8 cellular contexts compared by ENCODE assay signal in the genomic region with DNA sequence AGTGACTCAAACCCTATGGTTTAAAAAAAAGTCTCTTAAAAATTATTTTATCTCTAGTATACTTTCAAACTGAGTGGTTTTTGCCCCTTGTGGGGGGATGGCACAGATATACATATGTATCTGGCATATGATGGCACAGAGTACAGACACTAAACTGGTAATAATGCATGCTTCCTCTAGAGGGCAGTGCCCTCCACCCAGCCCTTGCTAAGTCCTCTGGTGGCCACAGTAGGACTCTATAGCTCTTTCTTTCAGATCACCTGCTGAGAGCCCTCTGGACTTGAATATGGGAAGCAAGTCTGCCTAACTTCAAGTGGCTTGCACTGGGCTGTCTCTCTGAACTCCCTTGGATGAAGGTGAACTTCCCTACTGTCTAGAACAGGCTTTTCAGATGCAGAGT.
DNase-seq lines count a peak whose midpoint lies in the region; ATAC-seq and TF ChIP-seq lines count a peak whose summit lies in the region.

No MANE protein-coding gene starts in this region.

- in situ Hi-C loops in Panc1 (cut with HindIII; ENCODE audit: low pct_unique_long_range_greater_than_20kb, low sequenced_read_pairs), result no loop called here

- H3K9me3 ChIP-seq in BE2C (no peaks in the 10 kb centered on the region), Panc1 (ENCODE audit: control insufficient read depth, insufficient read depth, low read depth, low read length) (no peaks in the 10 kb centered on the region), endodermal cell (ENCODE audit: control insufficient read depth, low read length) (no peaks in the 10 kb centered on the region)

- H3K4me3 ChIP-seq in BE2C (ENCODE audit: low read depth, low read length), result no peak overlapping the region
- no peak overlapping the region for H3K4me3 ChIP-seq in Panc1 (ENCODE audit: low read depth in 2 of 2, low read length in 2 of 2)
- H3K4me3 ChIP-seq in endodermal cell (ENCODE audit: low read length), result no peak overlapping the region
- no peak overlapping the region for H3K4me3 ChIP-seq in coronary artery

- no peak overlapping the region for H3K27ac Mint-ChIP-seq in endodermal cell

- H3K27ac ChIP-seq in Panc1 (ENCODE audit: low read length), result no peak overlapping the region
- H3K27ac ChIP-seq in endodermal cell (ENCODE audit: low read depth, low read length), result no peak overlapping the region
- H3K27ac ChIP-seq in coronary artery, result no peak overlapping the region

- intact Hi-C loops in Panc1 (cut with micrococcal nuclease; ENCODE audit: unreplicated experiment), result no loop called here

- no peaks in the 10 kb centered on the region for H3K4me1 ChIP-seq in BE2C
- no peaks in the 10 kb centered on the region for H3K4me1 ChIP-seq in Panc1 (ENCODE audit: control insufficient read depth, insufficient read depth, low read length)
- no peaks in the 10 kb centered on the region for H3K4me1 ChIP-seq in endodermal cell (ENCODE audit: control insufficient read depth, insufficient read depth, low read length)

- H3K27me3 ChIP-seq in BE2C, result no peaks in the 10 kb centered on the region
- H3K27me3 ChIP-seq in Panc1 (ENCODE audit: control insufficient read depth, insufficient read depth, low read length), result no peaks in the 10 kb centered on the region
- H3K27me3 ChIP-seq in endodermal cell (ENCODE audit: control insufficient read depth, insufficient read depth, low read length, poor library complexity, severe bottlenecking), result no peaks in the 10 kb centered on the region

- H3K27me3 Mint-ChIP-seq in endodermal cell (ENCODE audit: insufficient read depth), result peaks cover 2% of the 10 kb centered on the region

- no peak for TF ChIP-seq POLR2A in GM18505 (IDR thresholded peaks at IDR 0.05; ENCODE audit: borderline replicate concordance, extremely low read depth, insufficient read depth, insufficient read length)

- DNase-seq in BE2C (peak; percentile 23), Panc1 (ENCODE audit: low read depth, low spot score) (peak; percentile 18), endodermal cell (peak; percentile 73), coronary artery (ENCODE audit: low spot score) (no peak), NCI-H1105 (lab: John Stamatoyannopoulos, UW) (no peak)
- peak; percentile 2 for DNase-seq in stimulated activated CD4-positive, alpha-beta T cell treated with anti-CD3 and anti-CD28 coated beads, Interleukin-2, amount 100 ng/mL, for 4 hours (ENCODE audit: low read depth)

- CTCF ChIA-PET in Panc1 (lab: Charles Lee), result no interaction called here

- no peak overlapping the region for H3K4me3 Mint-ChIP-seq in endodermal cell

- H3K9me3 Mint-ChIP-seq in endodermal cell, result peaks cover 49% of the 10 kb centered on the region

- H3K4me1 Mint-ChIP-seq in endodermal cell, result no peaks in the 10 kb centered on the region

- POLR2A ChIA-PET in Panc1 (lab: Charles Lee), result no interaction called here

- H3K36me3 ChIP-seq in BE2C (no peaks in the 10 kb centered on the region), Panc1 (ENCODE audit: control insufficient read depth, insufficient read depth, low read length) (no peaks in the 10 kb centered on the region), endodermal cell (ENCODE audit: control insufficient read depth, insufficient read depth, low read length) (no peaks in the 10 kb centered on the region)

- H3K36me3 Mint-ChIP-seq in endodermal cell (ENCODE audit: low read depth), result no peaks in the 10 kb centered on the region

- TF ChIP-seq CTCF in BE2C (IDR thresholded peaks at IDR 0.05; ENCODE audit: low read depth, low read length) (peak; percentile 75), Panc1 (IDR thresholded peaks at IDR 0.05) (peak; percentile 71), endodermal cell (conservative IDR thresholded peaks at IDR 0.05) (peak; percentile 86), coronary artery (IDR thresholded peaks at IDR 0.05) (no peak)

- peak; percentile 79 for ATAC-seq in GM18505 (IDR thresholded peaks at IDR 0.05; ENCODE audit: unreplicated experiment)
- ATAC-seq in HG03025 (IDR thresholded peaks at IDR 0.05; ENCODE audit: low FRiP score, unreplicated experiment), result peak; percentile 94
- ATAC-seq in Panc1, result no peak

- BruUV-seq in Panc1 (replicated peaks; lab: Mats Ljungman, UMichigan), result no TSS peak

- H3K9ac ChIP-seq in endodermal cell (ENCODE audit: extremely low read depth, low read length, poor library complexity, severe bottlenecking), result no peak overlapping the region

Comparison
In these comparisons a context has a peak if more than half of its experiments do, and no peak if none do; other contexts are left out.
1. DNase-seq: peak in BE2C (single experiment), Panc1 (single experiment), endodermal cell (single experiment) and stimulated activated CD4-positive, alpha-beta T cell treated with anti-CD3 and anti-CD28 coated beads, Interleukin-2, amount 100 ng/mL, for 4 hours (single experiment); none in coronary artery (single experiment) and NCI-H1105 (single experiment).